8 cellular contexts compared by ENCODE assay signal in the genomic region with DNA sequence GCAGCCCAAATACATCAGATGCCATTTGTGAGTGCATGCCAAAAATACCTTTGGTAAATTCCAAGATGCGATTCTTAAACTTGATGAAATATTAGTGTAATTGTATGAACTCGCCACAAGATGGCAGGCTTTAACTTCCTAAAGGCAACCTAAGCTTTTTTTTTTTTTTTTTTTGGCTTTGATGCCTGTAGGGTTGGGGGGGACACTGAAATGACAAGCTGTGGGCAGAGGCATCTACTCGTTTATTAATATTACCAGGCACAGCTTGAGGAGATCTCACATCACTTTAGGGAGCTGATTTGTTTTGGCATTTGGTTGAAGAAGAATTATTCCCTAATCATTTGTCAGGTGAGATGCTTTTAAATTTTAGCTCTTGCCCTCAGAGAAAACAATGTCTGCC.
DNase-seq lines count a peak whose midpoint lies in the region; ATAC-seq and TF ChIP-seq lines count a peak whose summit lies in the region.

No MANE protein-coding gene starts in this region.

- H3K4me1 Mint-ChIP-seq in glutamatergic neuron (ENCODE audit: low read depth, unreplicated experiment): peaks cover 14% of the 10 kb centered on the region
- H3K4me1 Mint-ChIP-seq in activated naive CD4-positive, alpha-beta T cell treated with anti-CD3 and anti-CD28 coated beads, Interleukin-2, amount 10 ng/mL, durations not matched to agents 7 days and 5 days: no peaks in the 10 kb centered on the region

- DNase-seq in NCI-H2029 treated with DMSO at 0.1 percent for 48 hours (lab: John Stamatoyannopoulos, UW) (peak; percentile 4), WERI-Rb-1 (peak; percentile 11), glutamatergic neuron (no peak), smooth muscle cell of the brain vasculature (ENCODE audit: low read depth, low spot score) (peak; percentile 29)
- no peak for DNase-seq in activated naive CD4-positive, alpha-beta T cell treated with anti-CD3 and anti-CD28 coated beads, Interleukin-2, amount 10 ng/mL, durations not matched to agents 7 days and 5 days

- H3K36me3 ChIP-seq in WERI-Rb-1: no peaks in the 10 kb centered on the region

- ATAC-seq in GM19395 (IDR thresholded peaks at IDR 0.05; ENCODE audit: unreplicated experiment): no peak

- no peaks in the 10 kb centered on the region for H3K27me3 Mint-ChIP-seq in glutamatergic neuron (ENCODE audit: unreplicated experiment)
- peaks cover 26% of the 10 kb centered on the region for H3K27me3 Mint-ChIP-seq in activated naive CD4-positive, alpha-beta T cell treated with anti-CD3 and anti-CD28 coated beads, Interleukin-2, amount 10 ng/mL, durations not matched to agents 7 days and 5 days

- CTCF ChIA-PET in activated naive CD4-positive, alpha-beta T cell treated with anti-CD3 and anti-CD28 coated beads, Interleukin-2, amount 10 ng/mL, durations not matched to agents 7 days and 5 days (lab: Charles Lee): interaction anchor here (0.5 to 6.2 kb wide), 26 partner anchors 9 to 1468 kb away, joined by 3 to 56 read pairs (median 4); partner anchors contain the start of genes ATP6V1D and EIF2S1

- H3K27ac Mint-ChIP-seq in glutamatergic neuron (ENCODE audit: unreplicated experiment): no peak overlapping the region
- no peak overlapping the region for H3K27ac Mint-ChIP-seq in activated naive CD4-positive, alpha-beta T cell treated with anti-CD3 and anti-CD28 coated beads, Interleukin-2, amount 10 ng/mL, durations not matched to agents 7 days and 5 days

- H3K9me3 Mint-ChIP-seq in glutamatergic neuron (ENCODE audit: unreplicated experiment): no peaks in the 10 kb centered on the region
- H3K9me3 Mint-ChIP-seq in activated naive CD4-positive, alpha-beta T cell treated with anti-CD3 and anti-CD28 coated beads, Interleukin-2, amount 10 ng/mL, durations not matched to agents 7 days and 5 days: no peaks in the 10 kb centered on the region

- no peak overlapping the region for H3K4me3 ChIP-seq in WERI-Rb-1 (ENCODE audit: low read depth, low read length)

- H3K27ac ChIP-seq in C4-2B (no peak overlapping the region), WERI-Rb-1 (no peak overlapping the region)

- no peak overlapping the region for H3K4me3 Mint-ChIP-seq in glutamatergic neuron (ENCODE audit: unreplicated experiment)
- no peak overlapping the region for H3K4me3 Mint-ChIP-seq in activated naive CD4-positive, alpha-beta T cell treated with anti-CD3 and anti-CD28 coated beads, Interleukin-2, amount 10 ng/mL, durations not matched to agents 7 days and 5 days

- peaks cover under 1% of the 10 kb centered on the region for H3K36me3 Mint-ChIP-seq in glutamatergic neuron (ENCODE audit: unreplicated experiment)
- H3K36me3 Mint-ChIP-seq in activated naive CD4-positive, alpha-beta T cell treated with anti-CD3 and anti-CD28 coated beads, Interleukin-2, amount 10 ng/mL, durations not matched to agents 7 days and 5 days: no peaks in the 10 kb centered on the region

- TF ChIP-seq CTCF in C4-2B (conservative IDR thresholded peaks at IDR 0.05) (peak; percentile 77), GM12872 (IDR thresholded peaks at IDR 0.05; ENCODE audit: insufficient read depth, low read depth, low read length) (peak; percentile 56), WERI-Rb-1 (IDR thresholded peaks at IDR 0.05; ENCODE audit: low read depth, low read length) (peak; percentile 33; the same call in 1 of the 2 replicates), glutamatergic neuron (IDR thresholded peaks at IDR 0.05; ENCODE audit: partially characterized antibody, unreplicated experiment) (peak; percentile 80)

- H3K9me3 ChIP-seq in WERI-Rb-1 (ENCODE audit: severe bottlenecking): peaks cover under 1% of the 10 kb centered on the region

- no peaks in the 10 kb centered on the region for H3K27me3 ChIP-seq in WERI-Rb-1 (ENCODE audit: insufficient read depth, low read depth, severe bottlenecking)

Comparison
In these comparisons a context has a peak if more than half of its experiments do, and no peak if none do; other contexts are left out.
1. DNase-seq: peak in NCI-H2029 treated with DMSO at 0.1 percent for 48 hours (single experiment), WERI-Rb-1 (single experiment) and smooth muscle cell of the brain vasculature (single experiment); none in glutamatergic neuron (single experiment) and activated naive CD4-positive, alpha-beta T cell treated with anti-CD3 and anti-CD28 coated beads, Interleukin-2, amount 10 ng/mL, durations not matched to agents 7 days and 5 days (single experiment).
2. Peak in every context shown above with its lines, with median percentiles within 50 percentile points of each other: CTCF ChIP-seq.